In the genomic region with DNA sequence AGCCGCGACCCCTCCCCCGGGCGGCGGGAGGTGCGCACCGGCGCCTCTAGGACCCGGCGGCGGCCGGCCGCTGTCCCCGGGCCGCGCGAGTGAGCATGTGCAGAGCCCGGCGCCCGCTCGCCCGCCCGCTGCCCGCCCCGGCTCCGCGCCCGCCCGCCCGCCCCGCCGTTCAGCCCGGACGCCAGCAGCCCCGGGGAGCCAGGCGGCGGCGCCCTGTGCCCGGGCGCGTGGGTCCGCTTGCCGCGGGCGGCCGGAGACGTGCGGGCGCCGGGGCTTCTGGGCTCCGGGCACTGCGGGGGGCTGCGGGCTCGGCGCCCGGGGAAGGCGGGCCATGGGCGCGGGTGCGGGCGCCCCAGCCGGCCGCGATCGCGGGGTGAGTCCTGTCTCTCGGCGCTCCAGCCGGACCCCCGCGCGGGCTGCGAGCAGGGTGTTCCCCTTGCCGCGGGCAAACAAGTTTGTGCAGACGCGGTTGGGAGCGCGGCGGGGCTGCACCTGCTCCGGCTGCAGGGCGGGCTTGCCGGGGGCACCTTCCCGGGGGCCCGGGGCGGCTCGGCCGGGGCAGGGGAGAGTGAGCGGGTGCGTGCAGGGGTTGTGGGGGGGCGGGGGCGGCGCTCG, we compare ENCODE assay signal across 9 cellular contexts. TPM values are rescaled to one million over a fixed set of nuclear protein-coding genes. Genes with fewer than 3 reads are reported as not detected.
DNase-seq lines count a peak whose midpoint lies in the region; ATAC-seq, FAIRE-seq and TF ChIP-seq lines count a peak whose summit lies in the region.
"Had no signal": no experiment of that assay in that cellular context is flagged by ENCODE, and none has a peak within 500 bp of the region (broad histone marks: within the 10 kb centered on the region; RNA-seq: fewer than 3 reads in every experiment).

TSS of gene WSCD1 (plus strand) at position 100 of the 615 bp plus-strand sequence. CDS start 10,280 bp downstream, outside the sequence.

- DNase-seq in Daoy (ENCODE audit: low read depth) (peak; percentile 56), NCI-H69 (lab: John Stamatoyannopoulos, UW) (peak; percentile 66), endodermal cell (peak; percentile 76), upper lobe of right lung (no peak), middle frontal gyrus (ENCODE audit: extremely low spot score, low spot score) (no peak), GM19239 (ENCODE audit: insufficient read length, low spot score) (no peak), AML-193 (lab: John Stamatoyannopoulos, UW) (no peak)

- H3K9me3 ChIP-seq in endodermal cell (ENCODE audit: control insufficient read depth, low read length) (no peaks in the 10 kb centered on the region), muscle layer of colon (ENCODE audit: low read length) (no peaks in the 10 kb centered on the region), upper lobe of right lung (no peaks in the 10 kb centered on the region)

- H3K4me3 ChIP-seq in endodermal cell (ENCODE audit: low read length) = peak within 1 kb of the TSS; percentile 82
- peak within 1 kb of the TSS; percentile 45 to 48 for H3K4me3 ChIP-seq in muscle layer of colon (ENCODE audit: low read depth in 1 of 2, low read length in 2 of 2)
- peak within 1 kb of the TSS; percentile 50 for H3K4me3 ChIP-seq in upper lobe of right lung
- H3K4me3 ChIP-seq: K562 had no signal

- TF ChIP-seq CTCF in endodermal cell (conservative IDR thresholded peaks at IDR 0.05) (no peak), upper lobe of right lung (IDR thresholded peaks at IDR 0.05) (no peak)

- peak within 1 kb of the TSS; percentile 14 for H3K27ac Mint-ChIP-seq in endodermal cell

- no peaks in the 10 kb centered on the region for H3K36me3 Mint-ChIP-seq in endodermal cell (ENCODE audit: low read depth)

- H3K27me3 ChIP-seq in endodermal cell (ENCODE audit: control insufficient read depth, insufficient read depth, low read length, poor library complexity, severe bottlenecking) (peaks cover 66% of the 10 kb centered on the region), muscle layer of colon (ENCODE audit: control insufficient read depth in 1 of 2, insufficient read depth in 2 of 2, low read length in 2 of 2) (peaks cover 0 to 16% of the 10 kb centered on the region in 2 donors), upper lobe of right lung (peaks cover 27% of the 10 kb centered on the region)

- WGBS in endodermal cell (ENCODE audit: insufficient coverage in 1 of 2, insufficient read length in 1 of 2), 2 experiments = 0% methylated on average over 83 of the region's 94 CpGs; no CpG with 5 or more reads in 1 of the 2 experiments

- H3K27ac ChIP-seq in endodermal cell (ENCODE audit: low read depth, low read length) = no peak within 1 kb of the TSS
- H3K27ac ChIP-seq in muscle layer of colon (ENCODE audit: low read depth, low read length) = no peak within 1 kb of the TSS
- H3K27ac ChIP-seq in upper lobe of right lung = no peak within 1 kb of the TSS

- peak within 1 kb of the TSS; percentile 62 for H3K4me3 Mint-ChIP-seq in endodermal cell

- ATAC-seq in upper lobe of right lung = peak; percentile 62
- ATAC-seq: K562 had no signal

- peaks cover 7% of the 10 kb centered on the region for H3K4me1 Mint-ChIP-seq in endodermal cell

- H3K36me3 ChIP-seq in endodermal cell (ENCODE audit: control insufficient read depth, insufficient read depth, low read length) (no peaks in the 10 kb centered on the region), muscle layer of colon (ENCODE audit: insufficient read depth, low read length) (no peaks in the 10 kb centered on the region), upper lobe of right lung (no peaks in the 10 kb centered on the region)

- intact Hi-C loops in upper lobe of right lung (cut with DNase I) = no loop called here

- H3K4me1 ChIP-seq in endodermal cell (ENCODE audit: control insufficient read depth, insufficient read depth, low read length) (no peaks in the 10 kb centered on the region), muscle layer of colon (ENCODE audit: insufficient read depth, low read length) (peaks cover 6% of the 10 kb centered on the region), upper lobe of right lung (peaks cover 4% of the 10 kb centered on the region)

- no peak within 1 kb of the TSS for H3K9ac ChIP-seq in endodermal cell (ENCODE audit: extremely low read depth, low read length, poor library complexity, severe bottlenecking)
- no peak within 1 kb of the TSS for H3K9ac ChIP-seq in muscle layer of colon (ENCODE audit: low read length)

- no peaks in the 10 kb centered on the region for H3K9me3 Mint-ChIP-seq in endodermal cell

- peaks cover 82% of the 10 kb centered on the region for H3K27me3 Mint-ChIP-seq in endodermal cell (ENCODE audit: insufficient read depth)

- FAIRE-seq in GM19239 (lab: Jason Lieb, UNC) = no peak
- FAIRE-seq: K562 had no signal

RNA-seq across cellular contexts. Expression of gene WSCD1, which starts in this region (rescaled TPM):
- total RNA-seq in Daoy (2014; rRNA removed; shearing (Covaris generic)) = 9.2 and 9.8 TPM in 2 replicates
- total RNA-seq in endodermal cell = 1 to 10 TPM; 6.5 to 7.7 TPM
- polyA plus RNA-seq in endodermal cell (2013, experiment 1 of 2) = 49.2 TPM
- polyA plus RNA-seq in endodermal cell (2013, experiment 2 of 2) = 43.8 TPM
- 7.7 TPM for total RNA-seq in upper lobe of right lung
- total RNA-seq: K562 had no signal
- polyA plus RNA-seq: K562 had no signal

Comparison
In these comparisons a context has a peak if more than half of its experiments do, and no peak if none do; other contexts are left out.
1. DNase-seq: peak in Daoy (single experiment), NCI-H69 (single experiment) and endodermal cell (single experiment); none in upper lobe of right lung (single experiment), middle frontal gyrus (single experiment), GM19239 (single experiment) and AML-193 (0 of 2).
2. Peak in every context shown above with its lines, with median percentiles within 50 percentile points of each other: H3K4me3 ChIP-seq.